In the genomic region with DNA sequence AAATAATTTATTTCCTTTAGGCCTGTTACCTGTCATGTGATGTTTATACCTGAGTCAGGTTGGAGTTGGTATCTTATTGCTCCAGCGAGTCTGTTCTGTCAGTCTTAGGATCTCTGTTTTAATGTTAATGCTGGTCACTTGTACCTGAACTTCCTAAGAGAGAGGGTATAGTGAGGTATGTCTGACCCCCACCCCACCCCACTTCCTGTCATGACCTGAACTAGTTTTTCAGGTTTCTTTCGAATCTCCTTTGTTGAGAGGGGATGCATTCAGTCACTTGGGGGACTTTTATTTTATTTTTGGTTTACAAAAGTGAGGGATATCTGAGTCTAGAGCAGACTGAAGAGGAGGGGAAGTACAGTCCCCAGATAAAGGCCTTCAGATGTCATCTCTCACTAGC, we compare ENCODE assay signal across 24 cellular contexts.
"Had no signal": no experiment of that assay in that cellular context is flagged by ENCODE, and none has a peak within 500 bp of the region (broad histone marks: within the 10 kb centered on the region; RNA-seq: fewer than 3 reads in every experiment).

No MANE protein-coding gene starts in this region.

- H3K9me3 Mint-ChIP-seq: neural progenitor cell, type B pancreatic cell had no signal

- H3K4me3 Mint-ChIP-seq: dendritic cell treated with granulocyte-macrophage colony-stimulating factor and Interleukin-4, amounts not matched to agents 40 ng/mL and 50 ng/mL, for 4 days; memory B cell; natural killer cell treated with Interleukin-12 subunit alpha and Interleukin-12 subunit beta and Interleukin-15 and Interleukin-18, amount 100 ng/mL, for 72 hours; neural progenitor cell; type B pancreatic cell had no signal

- H3K9ac ChIP-seq: neural progenitor cell had no signal

- H2AFZ ChIP-seq: neural progenitor cell had no signal

- H3K4me2 ChIP-seq: neural progenitor cell had no signal

- H3K27me3 ChIP-seq: foreskin keratinocyte, neural progenitor cell, ovary, right atrium auricular region had no signal

- H3K36me3 Mint-ChIP-seq: memory B cell, neural progenitor cell, type B pancreatic cell had no signal

- H3K27me3 Mint-ChIP-seq: memory B cell; natural killer cell treated with Interleukin-12 subunit alpha and Interleukin-12 subunit beta and Interleukin-15 and Interleukin-18, amount 100 ng/mL, for 72 hours had no signal

- H3K4me1 ChIP-seq: foreskin keratinocyte, left ventricle myocardium inferior, lower lobe of right lung, right atrium auricular region had no signal

- H3K4me3 ChIP-seq: left ventricle myocardium inferior, lower lobe of right lung, neural progenitor cell, ovary, right atrium auricular region, sigmoid colon, skin epidermis, stomach had no signal

- FAIRE-seq: colon, endothelial cell of umbilical vein, kidney, urothelium cell line had no signal

- H3K27ac Mint-ChIP-seq: dendritic cell treated with granulocyte-macrophage colony-stimulating factor and Interleukin-4, amounts not matched to agents 40 ng/mL and 50 ng/mL, for 4 days; memory B cell; natural killer cell treated with Interleukin-12 subunit alpha and Interleukin-12 subunit beta and Interleukin-15 and Interleukin-18, amount 100 ng/mL, for 72 hours; neural progenitor cell; type B pancreatic cell had no signal

- H3K27ac ChIP-seq: foreskin keratinocyte, left ventricle myocardium inferior, lower lobe of right lung, neural progenitor cell, ovary, right atrium auricular region, sigmoid colon, skin epidermis, stomach had no signal

- H3K9me3 ChIP-seq: left ventricle myocardium inferior, lower lobe of right lung, ovary, right atrium auricular region, sigmoid colon, stomach had no signal

- H3K36me3 ChIP-seq: left ventricle myocardium inferior, lower lobe of right lung, neural progenitor cell, ovary, right atrium auricular region, sigmoid colon, stomach had no signal

- H3K4me1 Mint-ChIP-seq: memory B cell had no signal

- ATAC-seq: foreskin keratinocyte; left cardiac atrium; lower lobe of right lung; natural killer cell treated with Interleukin-12 subunit alpha and Interleukin-12 subunit beta and Interleukin-15 and Interleukin-18, amount 100 ng/mL, for 72 hours had no signal

- DNase-seq: erythroblast; foreskin keratinocyte; kidney; left cardiac atrium; left ventricle myocardium inferior; lower lobe of right lung; midbrain; nucleus accumbens; ovary; sigmoid colon; stimulated activated CD4-positive, alpha-beta T cell treated with anti-CD3 and anti-CD28 coated beads, Interleukin-12 subunit alpha, Interleukin-12 subunit beta, amount 100 ng/mL, for 4 hours; stimulated activated naive CD4-positive, alpha-beta T cell; stomach; substantia nigra had no signal
